3 cellular contexts compared by ENCODE assay signal in the genomic region with DNA sequence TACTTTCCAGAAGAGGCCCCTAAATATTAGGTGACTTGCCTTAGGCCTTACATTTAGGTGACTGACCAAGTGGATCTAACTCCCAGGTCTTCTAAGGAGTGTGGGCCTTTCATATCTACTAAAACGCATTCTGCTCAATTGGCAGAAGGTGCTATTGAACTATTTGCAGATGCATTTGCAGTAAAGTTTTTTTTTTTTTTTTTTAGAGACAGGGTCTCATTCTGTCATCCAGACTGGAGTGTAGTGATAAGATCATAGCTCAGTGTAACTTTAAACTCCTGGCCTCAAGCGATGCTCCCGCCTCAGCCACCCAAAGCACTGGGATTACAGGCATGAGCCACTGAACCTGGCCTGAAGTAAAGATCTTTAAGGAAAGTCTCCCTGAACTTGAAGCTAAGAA.
TF ChIP-seq lines count a peak whose summit lies in the region.

No MANE protein-coding gene starts in this region.

TF ChIP-seq in A549, 52 proteins besides CTCF, POLR2A, EP300 and RAD21:
- TF ChIP-seq NFE2L2 (conservative IDR thresholded peaks at IDR 0.05; ENCODE audit: low read length), result no peak
TF ChIP-seq in A549: peak in this region for 0.

TF ChIP-seq in HEK293T, 16 proteins besides CTCF, POLR2A, EP300 and RAD21:
- TF ChIP-seq ZNF384 (IDR thresholded peaks at IDR 0.05) (0 out of 2 replicates have a peak, but pooled peaks have one; percentile 22), CTBP1 (IDR thresholded peaks at IDR 0.05; ENCODE audit: borderline replicate concordance) (no peak), HDGF (IDR thresholded peaks at IDR 0.05; ENCODE audit: borderline replicate concordance) (no peak), PKNOX1 (IDR thresholded peaks at IDR 0.05) (no peak), TARDBP (IDR thresholded peaks at IDR 0.05) (no peak)

TF ChIP-seq in SK-N-SH, 30 proteins besides CTCF, POLR2A, EP300 and RAD21:
- no peak for TF ChIP-seq USF2 (IDR thresholded peaks at IDR 0.05; ENCODE audit: borderline replicate concordance, low read depth, low read length)
- no peak for TF ChIP-seq EZH2phosphoT487 (IDR thresholded peaks at IDR 0.05; ENCODE audit: borderline replicate concordance, low read depth)
- no peak for TF ChIP-seq ELF1 (IDR thresholded peaks at IDR 0.05)
- no peak for TF ChIP-seq POLR2AphosphoS5 (IDR thresholded peaks at IDR 0.05; ENCODE audit: low read depth, low read length)
- no peak for TF ChIP-seq MEF2A (IDR thresholded peaks at IDR 0.05; ENCODE audit: borderline replicate concordance, low read depth)
- TF ChIP-seq GABPA (IDR thresholded peaks at IDR 0.05; ENCODE audit: low read depth), result no peak
- no peak for TF ChIP-seq NFIC (IDR thresholded peaks at IDR 0.05; ENCODE audit: borderline replicate concordance)
